Comparison of ENCODE assay signal across 12 cellular contexts in genomic region chr5:67305913-67306710, GRCh38.
A peak's percentile ranks its signal among the peaks of the same experiment; 100 is the strongest.
DNase-seq lines count a peak whose midpoint lies in the region; ATAC-seq and TF ChIP-seq lines count a peak whose summit lies in the region.
"Had no signal": no experiment of that assay in that cellular context is flagged by ENCODE, and none has a peak within 500 bp of the region (broad histone marks: within the 10 kb centered on the region; RNA-seq: fewer than 3 reads in every experiment).

No MANE protein-coding gene starts in this region.

- H3K4me1 Mint-ChIP-seq in activated T-helper 17 cell treated with anti-CD3 and anti-CD28 coated beads, Interleukin-2, amount 50 U/mL, for 72 hours: peaks cover 6% of the 10 kb centered on the region

- POLR2A ChIA-PET in SK-N-SH (lab: Yijun Ruan, JAX): no interaction called here

- CTCF ChIA-PET in SK-N-SH (lab: Yijun Ruan, JAX): interaction anchor here (0.9 kb wide), 1 partner anchor 12 kb away, joined by 3 read pairs; no protein-coding TSS in a partner anchor

- H3F3A ChIP-seq in SK-N-SH (replicated peaks; ENCODE audit: insufficient read depth): peaks cover 26% of the 10 kb centered on the region

- H3K27ac ChIP-seq in SK-N-SH (ENCODE audit: low read depth in 2 of 2, low read length in 1 of 2) (peak overlapping the region in 1 of 2 experiments; percentile 43; a peak in 1 of 4 replicates), suprapubic skin (peak overlapping the region; percentile 73)
- H3K27ac ChIP-seq: cardiac muscle cell had no signal

- no peaks in the 10 kb centered on the region for H3K79me2 ChIP-seq in SK-N-SH (ENCODE audit: insufficient read depth)

- no peak for DNase-seq in SK-N-SH
- DNase-seq in left ventricle myocardium superior: no peak
- DNase-seq in suprapubic skin (ENCODE audit: low spot score in 2 of 2): no peak
- DNase-seq in iPS-NIHi7 (ENCODE audit: extremely low spot score): no peak
- DNase-seq: 8988T, heart right ventricle had no signal

- no peaks in the 10 kb centered on the region for H3K36me3 Mint-ChIP-seq in activated T-helper 17 cell treated with anti-CD3 and anti-CD28 coated beads, Interleukin-2, amount 50 U/mL, for 72 hours (ENCODE audit: low read depth)
- H3K36me3 Mint-ChIP-seq: IgD-negative memory B cell had no signal

- H3K36me3 ChIP-seq in SK-N-SH (replicated peaks in 1 of 2; ENCODE audit: control insufficient read depth in 1 of 2, insufficient read depth in 2 of 2, low read length in 1 of 2): no peaks in the 10 kb centered on the region
- no peaks in the 10 kb centered on the region for H3K36me3 ChIP-seq in suprapubic skin
- H3K36me3 ChIP-seq: cardiac muscle cell, heart right ventricle had no signal

- H3K9me3 ChIP-seq in SK-N-SH: no peaks in the 10 kb centered on the region
- no peaks in the 10 kb centered on the region for H3K9me3 ChIP-seq in suprapubic skin

- ATAC-seq in SK-N-SH treated with all-trans-retinoic acid at 6 μM for 48 hours (no peak), left ventricle myocardium superior (peak; percentile 12), GM18907 (IDR thresholded peaks at IDR 0.05; ENCODE audit: unreplicated experiment) (no peak), HG02970 (IDR thresholded peaks at IDR 0.05; ENCODE audit: low FRiP score, unreplicated experiment) (no peak)
- ATAC-seq in activated T-helper 17 cell treated with anti-CD3 and anti-CD28 coated beads, Interleukin-2, amount 50 U/mL, for 72 hours (replicated peaks): peak; percentile 24

- no peaks in the 10 kb centered on the region for H3K27me3 Mint-ChIP-seq in activated T-helper 17 cell treated with anti-CD3 and anti-CD28 coated beads, Interleukin-2, amount 50 U/mL, for 72 hours
- H3K27me3 Mint-ChIP-seq: IgD-negative memory B cell had no signal

- H3K4me3 ChIP-seq in SK-N-SH (ENCODE audit: low read depth in 2 of 2, low read length in 1 of 2) (no peak overlapping the region), suprapubic skin (no peak overlapping the region)
- H3K4me3 ChIP-seq: cardiac muscle cell, heart right ventricle had no signal

- TF ChIP-seq POLR2A in suprapubic skin (IDR thresholded peaks at IDR 0.05): no peak

- H3K27me3 ChIP-seq in SK-N-SH (ENCODE audit: insufficient read depth) (no peaks in the 10 kb centered on the region), suprapubic skin (no peaks in the 10 kb centered on the region)
- H3K27me3 ChIP-seq: cardiac muscle cell, heart right ventricle had no signal

- H3K9ac ChIP-seq in SK-N-SH: no peak overlapping the region

- H3K4me1 ChIP-seq in SK-N-SH (ENCODE audit: control insufficient read depth in 1 of 2, insufficient read depth in 2 of 2, low read depth in 1 of 2, low read length in 1 of 2) (peaks cover 0 to 52% of the 10 kb centered on the region in 2 experiments; a peak in 3 of 4 replicates), suprapubic skin (peaks cover 43% of the 10 kb centered on the region)

- no peak for TF ChIP-seq RAD21 in SK-N-SH (IDR thresholded peaks at IDR 0.05; ENCODE audit: low read length)

- H3K4me3 Mint-ChIP-seq in activated T-helper 17 cell treated with anti-CD3 and anti-CD28 coated beads, Interleukin-2, amount 50 U/mL, for 72 hours: no peak overlapping the region
- H3K4me3 Mint-ChIP-seq: IgD-negative memory B cell had no signal

- peak overlapping the region; percentile 30; the same call in 1 of the 2 replicates for H2AFZ ChIP-seq in SK-N-SH (ENCODE audit: low read depth)

- H3K9me3 Mint-ChIP-seq in activated T-helper 17 cell treated with anti-CD3 and anti-CD28 coated beads, Interleukin-2, amount 50 U/mL, for 72 hours: no peaks in the 10 kb centered on the region
- H3K9me3 Mint-ChIP-seq: IgD-negative memory B cell had no signal

- H3K4me2 ChIP-seq in SK-N-SH: no peak overlapping the region; the same call in 1 of the 2 replicates

- intact Hi-C loops in left ventricle myocardium superior (cut with micrococcal nuclease): no loop called here

- 83% methylated on average over 9 of the region's 9 CpGs for WGBS in SK-N-SH (ENCODE audit: low lambda C conversion rate)
- WGBS in suprapubic skin: 82% methylated on average over 9 of the region's 9 CpGs

- TF ChIP-seq EP300 in SK-N-SH (IDR thresholded peaks at IDR 0.05; ENCODE audit: borderline replicate concordance in 1 of 2, low read depth in 1 of 2, low read length in 1 of 2): no peak
- no peak for TF ChIP-seq EP300 in suprapubic skin (IDR thresholded peaks at IDR 0.05)

- no peak overlapping the region for H3K27ac Mint-ChIP-seq in activated T-helper 17 cell treated with anti-CD3 and anti-CD28 coated beads, Interleukin-2, amount 50 U/mL, for 72 hours

- no peak for TF ChIP-seq CTCF in SK-N-SH (IDR thresholded peaks at IDR 0.05)
- no peak for TF ChIP-seq CTCF in suprapubic skin (IDR thresholded peaks at IDR 0.05)

- no peaks in the 10 kb centered on the region for H4K20me1 ChIP-seq in SK-N-SH (ENCODE audit: insufficient read depth)

- no peaks in the 10 kb centered on the region for H3K9me2 ChIP-seq in SK-N-SH

TF ChIP-seq in SK-N-SH, 30 proteins besides CTCF, POLR2A, EP300 and RAD21 (continues in another document):
- TF ChIP-seq POLR2AphosphoS5 (IDR thresholded peaks at IDR 0.05; ENCODE audit: low read depth, low read length) (no peak), USF1 (IDR thresholded peaks at IDR 0.05; ENCODE audit: borderline replicate concordance, low read depth) (no peak), TEAD4 (IDR thresholded peaks at IDR 0.05; ENCODE audit: borderline replicate concordance, insufficient read depth) (no peak), TAF1 (IDR thresholded peaks at IDR 0.05; ENCODE audit: borderline replicate concordance, low read depth, low read length) (no peak), MAX (IDR thresholded peaks at IDR 0.05; ENCODE audit: low read depth) (no peak), GABPA (IDR thresholded peaks at IDR 0.05; ENCODE audit: low read depth) (no peak), IRF3 (IDR thresholded peaks at IDR 0.05; ENCODE audit: low read depth, low read length) (no peak), FOXM1 (IDR thresholded peaks at IDR 0.05; ENCODE audit: low read depth) (no peak)

TF ChIP-seq in SK-N-SH treated with all-trans-retinoic acid at 6 μM for 48 hours, 23 proteins besides CTCF, POLR2A, EP300 and RAD21:
- TF ChIP-seq TCF4 (CRISPR knock-in tag; IDR thresholded peaks at IDR 0.05; ENCODE audit: borderline replicate concordance): no peak
- no peak for TF ChIP-seq ARNTL (CRISPR knock-in tag; IDR thresholded peaks at IDR 0.05; ENCODE audit: borderline replicate concordance, low read depth)
- TF ChIP-seq TOX (CRISPR knock-in tag; IDR thresholded peaks at IDR 0.05; ENCODE audit: borderline replicate concordance): no peak
- no peak for TF ChIP-seq TSHZ2 (CRISPR knock-in tag; IDR thresholded peaks at IDR 0.05)
- no peak for TF ChIP-seq SNAI2 (CRISPR knock-in tag; IDR thresholded peaks at IDR 0.05)
- TF ChIP-seq PPARA (CRISPR knock-in tag; IDR thresholded peaks at IDR 0.05; ENCODE audit: borderline replicate concordance): no peak
- TF ChIP-seq CREB5 (CRISPR knock-in tag; IDR thresholded peaks at IDR 0.05; ENCODE audit: low read depth): no peak
- TF ChIP-seq RARB (CRISPR knock-in tag; IDR thresholded peaks at IDR 0.05): no peak
- TF ChIP-seq POU6F1 (CRISPR knock-in tag; IDR thresholded peaks at IDR 0.05; ENCODE audit: borderline replicate concordance, low read depth): no peak
- no peak for TF ChIP-seq ZC3H10 (CRISPR knock-in tag; IDR thresholded peaks at IDR 0.05)
- no peak for TF ChIP-seq ZFP30 (CRISPR knock-in tag; IDR thresholded peaks at IDR 0.05)
- no peak for TF ChIP-seq OSR1 (CRISPR knock-in tag; IDR thresholded peaks at IDR 0.05)

Comparison
In these comparisons a context has a peak if more than half of its experiments do, and no peak if none do; other contexts are left out.
1. ATAC-seq: peak in activated T-helper 17 cell treated with anti-CD3 and anti-CD28 coated beads, Interleukin-2, amount 50 U/mL, for 72 hours (single experiment) and left ventricle myocardium superior (single experiment); none in SK-N-SH treated with all-trans-retinoic acid at 6 μM for 48 hours (single experiment), GM18907 (single experiment) and HG02970 (single experiment).